9 cellular contexts compared by ENCODE assay signal in genomic region chrX:119821703-119822102, GRCh38. TPM values are rescaled to one million over a fixed set of nuclear protein-coding genes. Genes with fewer than 3 reads are reported as not detected.
DNase-seq lines count a peak whose midpoint lies in the region; ATAC-seq and TF ChIP-seq lines count a peak whose summit lies in the region.
"Not testable (repeated sequence)": the region's sequence is repeated elsewhere in the genome, so short reads cannot be mapped to it uniquely, and the experiment has no call there.
"Had no signal": no experiment of that assay in that cellular context is flagged by ENCODE, and none has a peak within 500 bp of the region (broad histone marks: within the 10 kb centered on the region; RNA-seq: fewer than 3 reads in every experiment).

No MANE protein-coding gene starts in this region.

- not testable (repeated sequence) for H3K27me3 Mint-ChIP-seq in activated T-helper 2 cell treated with anti-CD3 and anti-CD28 coated beads, Interferon-gamma antibody, Interleukin-2, Interleukin-4, amounts not matched to agents 10 μg/mL and 5 μg/mL and 100 μg/mL, durations not matched to agents 14 hours and 24 hours and 36 hours (ENCODE audit: low read depth)

- not testable (repeated sequence) for H3K4me3 ChIP-seq in DND-41 (ENCODE audit: low read depth in 1 of 2, low read length in 2 of 2); fibroblast of villous mesenchyme (ENCODE audit: low read depth, low read length)

- intact Hi-C loops in activated T-helper 2 cell treated with anti-CD3 and anti-CD28 coated beads, Interferon-gamma antibody, Interleukin-2, Interleukin-4, amounts not matched to agents 10 μg/mL and 5 μg/mL and 100 μg/mL, durations not matched to agents 14 hours and 24 hours and 36 hours (cut with micrococcal nuclease), result not testable (repeated sequence)

- H3K36me3 ChIP-seq in DND-41 (ENCODE audit: insufficient read depth, low read length); KOPT-K1 (ENCODE audit: insufficient read depth, low read length): not testable (repeated sequence)

- TF ChIP-seq CTCF in DND-41 (IDR thresholded peaks at IDR 0.05; ENCODE audit: borderline replicate concordance, extremely low read depth, low read length, poor library complexity, severe bottlenecking); fibroblast of villous mesenchyme (IDR thresholded peaks at IDR 0.05; ENCODE audit: insufficient read depth, low read depth, low read length): not testable (repeated sequence)

- H3K4me1 ChIP-seq in DND-41 (ENCODE audit: insufficient read depth, low read length), result not testable (repeated sequence)

- H3K4me3 Mint-ChIP-seq in activated T-helper 2 cell treated with anti-CD3 and anti-CD28 coated beads, Interferon-gamma antibody, Interleukin-2, Interleukin-4, amounts not matched to agents 10 μg/mL and 5 μg/mL and 100 μg/mL, durations not matched to agents 14 hours and 24 hours and 36 hours (ENCODE audit: low read depth); stimulated activated effector memory CD8-positive, alpha-beta T cell treated with anti-CD3 and anti-CD28 coated beads, Interleukin-12 subunit alpha, Interleukin-12 subunit beta, amount 100 ng/mL, for 72 hours: not testable (repeated sequence)

- not testable (repeated sequence) for H3K9me3 Mint-ChIP-seq in activated T-helper 2 cell treated with anti-CD3 and anti-CD28 coated beads, Interferon-gamma antibody, Interleukin-2, Interleukin-4, amounts not matched to agents 10 μg/mL and 5 μg/mL and 100 μg/mL, durations not matched to agents 14 hours and 24 hours and 36 hours; stimulated activated effector memory CD8-positive, alpha-beta T cell treated with anti-CD3 and anti-CD28 coated beads, Interleukin-12 subunit alpha, Interleukin-12 subunit beta, amount 100 ng/mL, for 72 hours

- not testable (repeated sequence) for H3K36me3 Mint-ChIP-seq in activated T-helper 2 cell treated with anti-CD3 and anti-CD28 coated beads, Interferon-gamma antibody, Interleukin-2, Interleukin-4, amounts not matched to agents 10 μg/mL and 5 μg/mL and 100 μg/mL, durations not matched to agents 14 hours and 24 hours and 36 hours (ENCODE audit: low read depth); stimulated activated effector memory CD8-positive, alpha-beta T cell treated with anti-CD3 and anti-CD28 coated beads, Interleukin-12 subunit alpha, Interleukin-12 subunit beta, amount 100 ng/mL, for 72 hours

- H4K20me1 ChIP-seq in DND-41 (ENCODE audit: insufficient read depth, low read length), result not testable (repeated sequence)

- not testable (repeated sequence) for H3K79me2 ChIP-seq in DND-41 (ENCODE audit: insufficient read depth, low read length)

- not testable (repeated sequence) for H3K27me3 ChIP-seq in DND-41 (ENCODE audit: insufficient read depth, low read length, poor library complexity)

- not testable (repeated sequence) for DNase-seq in DND-41; activated T-helper 2 cell treated with anti-CD3 and anti-CD28 coated beads, Interferon-gamma antibody, Interleukin-2, Interleukin-4, amounts not matched to agents 10 μg/mL and 5 μg/mL and 100 μg/mL, durations not matched to agents 14 hours and 24 hours and 36 hours (ENCODE audit: low spot score); stimulated activated effector memory CD8-positive, alpha-beta T cell treated with anti-CD3 and anti-CD28 coated beads, Interleukin-12 subunit alpha, Interleukin-12 subunit beta, amount 100 ng/mL, for 72 hours (ENCODE audit: low spot score in 2 of 2)
- peak; percentile 41 for DNase-seq in fibroblast of villous mesenchyme (ENCODE audit: low read depth)

- H3K9me3 ChIP-seq in DND-41 (ENCODE audit: insufficient read depth, low read length, severe bottlenecking); KOPT-K1 (ENCODE audit: insufficient read depth, low read length, poor library complexity, severe bottlenecking): not testable (repeated sequence)

- not testable (repeated sequence) for H3K4me2 ChIP-seq in DND-41 (ENCODE audit: insufficient read depth, low read length)

- peak overlapping the region; percentile 89 for H3K27ac Mint-ChIP-seq in activated T-helper 2 cell treated with anti-CD3 and anti-CD28 coated beads, Interferon-gamma antibody, Interleukin-2, Interleukin-4, amounts not matched to agents 10 μg/mL and 5 μg/mL and 100 μg/mL, durations not matched to agents 14 hours and 24 hours and 36 hours
- not testable (repeated sequence) for H3K27ac Mint-ChIP-seq in stimulated activated effector memory CD8-positive, alpha-beta T cell treated with anti-CD3 and anti-CD28 coated beads, Interleukin-12 subunit alpha, Interleukin-12 subunit beta, amount 100 ng/mL, for 72 hours

- peak overlapping the region; percentile 58 for H2AFZ ChIP-seq in DND-41 (ENCODE audit: low read depth, low read length)

- H3K27ac ChIP-seq in DND-41 (ENCODE audit: low read length), result peak overlapping the region; percentile 40; the same call in 1 of the 2 replicates
- peak overlapping the region; percentile 39 for H3K27ac ChIP-seq in KOPT-K1 (ENCODE audit: low read depth, low read length, poor library complexity, severe bottlenecking)

- peaks cover 12% of the 10 kb centered on the region for H3K4me1 Mint-ChIP-seq in activated T-helper 2 cell treated with anti-CD3 and anti-CD28 coated beads, Interferon-gamma antibody, Interleukin-2, Interleukin-4, amounts not matched to agents 10 μg/mL and 5 μg/mL and 100 μg/mL, durations not matched to agents 14 hours and 24 hours and 36 hours (ENCODE audit: low read depth)
- H3K4me1 Mint-ChIP-seq in stimulated activated effector memory CD8-positive, alpha-beta T cell treated with anti-CD3 and anti-CD28 coated beads, Interleukin-12 subunit alpha, Interleukin-12 subunit beta, amount 100 ng/mL, for 72 hours, result not testable (repeated sequence)

- H3K9ac ChIP-seq in DND-41 (ENCODE audit: low read depth, low read length), result not testable (repeated sequence)

- peak; percentile 83 for ATAC-seq in DND-41 (ENCODE audit: insufficient read depth, low read depth)
- ATAC-seq in GM19023 (IDR thresholded peaks at IDR 0.05; ENCODE audit: unreplicated experiment), result peak; percentile 91
- peak; percentile 90 for ATAC-seq in GM21717 (IDR thresholded peaks at IDR 0.05; ENCODE audit: unreplicated experiment)
- peak; percentile 84 for ATAC-seq in HG03064 (IDR thresholded peaks at IDR 0.05; ENCODE audit: low read depth, unreplicated experiment)
- ATAC-seq in stimulated activated effector memory CD8-positive, alpha-beta T cell treated with anti-CD3 and anti-CD28 coated beads, Interleukin-12 subunit alpha, Interleukin-12 subunit beta, amount 100 ng/mL, for 72 hours, result peak; percentile 89

RNA-seq across cellular contexts. Expression of gene RPL39, which starts 30.3 kb away (rescaled TPM):
- total RNA-seq in activated T-helper 2 cell treated with anti-CD3 and anti-CD28 coated beads, Interferon-gamma antibody, Interleukin-2, Interleukin-4, amounts not matched to agents 10 μg/mL and 5 μg/mL and 100 μg/mL, durations not matched to agents 14 hours and 24 hours and 36 hours, result 2,137 and 2,151 TPM in 2 replicates
- 937 and 1,300 TPM in 2 replicates for total RNA-seq in fibroblast of villous mesenchyme

RNA-seq across cellular contexts. Expression of gene UPF3B, which starts 31.1 kb away (rescaled TPM):
- total RNA-seq in activated T-helper 2 cell treated with anti-CD3 and anti-CD28 coated beads, Interferon-gamma antibody, Interleukin-2, Interleukin-4, amounts not matched to agents 10 μg/mL and 5 μg/mL and 100 μg/mL, durations not matched to agents 14 hours and 24 hours and 36 hours, result 13.9 TPM in 2 replicates
- 1.3 and 1.7 TPM in 2 replicates for total RNA-seq in fibroblast of villous mesenchyme
- total RNA-seq: ascending aorta had no signal

RNA-seq across cellular contexts. Expression of gene RNF113A, which starts 49.8 kb away (rescaled TPM):
- total RNA-seq in activated T-helper 2 cell treated with anti-CD3 and anti-CD28 coated beads, Interferon-gamma antibody, Interleukin-2, Interleukin-4, amounts not matched to agents 10 μg/mL and 5 μg/mL and 100 μg/mL, durations not matched to agents 14 hours and 24 hours and 36 hours, result 24.0 and 26.8 TPM in 2 replicates
- 9.1 and 12.9 TPM in 2 replicates for total RNA-seq in fibroblast of villous mesenchyme

RNA-seq across cellular contexts. Expression of gene NDUFA1, which starts 49.9 kb away (rescaled TPM):
- total RNA-seq in activated T-helper 2 cell treated with anti-CD3 and anti-CD28 coated beads, Interferon-gamma antibody, Interleukin-2, Interleukin-4, amounts not matched to agents 10 μg/mL and 5 μg/mL and 100 μg/mL, durations not matched to agents 14 hours and 24 hours and 36 hours, result 82.6 and 84.4 TPM in 2 replicates
- total RNA-seq in fibroblast of villous mesenchyme, result 67.8 and 68.6 TPM in 2 replicates
